ENCODE assay signal across 19 cellular contexts in the genomic region with DNA sequence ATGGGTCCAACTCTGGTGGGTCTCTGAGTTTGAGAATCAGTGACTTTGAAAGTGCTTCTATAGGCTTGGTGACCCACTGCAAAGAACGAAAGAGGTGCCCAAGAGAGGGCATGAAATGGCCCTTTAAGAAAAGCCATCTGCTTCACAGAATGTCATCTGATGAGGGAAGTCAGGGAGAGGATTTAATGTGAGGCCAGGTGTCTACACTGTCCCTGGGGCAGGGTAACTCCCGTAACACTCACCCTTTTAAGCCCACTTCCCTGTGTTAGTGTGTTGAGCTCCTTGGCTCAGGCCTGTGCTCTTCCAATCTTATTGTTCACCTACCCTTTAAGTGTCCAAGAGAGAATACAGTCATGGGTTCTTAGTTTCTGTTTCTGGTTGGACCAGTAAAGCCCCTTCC. TPM values are rescaled to one million over a fixed set of nuclear protein-coding genes. Genes with fewer than 3 reads are reported as not detected.
A peak's percentile ranks its signal among the peaks of the same experiment; 100 is the strongest.
DNase-seq lines count a peak whose midpoint lies in the region; ATAC-seq and TF ChIP-seq lines count a peak whose summit lies in the region.
"Had no signal": no experiment of that assay in that cellular context is flagged by ENCODE, and none has a peak within 500 bp of the region (broad histone marks: within the 10 kb centered on the region; RNA-seq: fewer than 3 reads in every experiment).

No MANE protein-coding gene starts in this region.

- no peak for TF ChIP-seq CTCF in colonic mucosa (IDR thresholded peaks at IDR 0.05)
- no peak for TF ChIP-seq CTCF in mucosa of descending colon (IDR thresholded peaks at IDR 0.05)
- TF ChIP-seq CTCF in OCI-LY7 (conservative IDR thresholded peaks at IDR 0.05; ENCODE audit: low read length): no peak

- H3K9me2 ChIP-seq in OCI-LY7 (ENCODE audit: insufficient read depth, low read length): no peaks in the 10 kb centered on the region

- POLR2A ChIA-PET in OCI-LY7 (lab: Charles Lee): interaction anchor here (0.7 to 1.3 kb wide), 2 partner anchors 9 to 80 kb away, joined by 3 read pairs; no protein-coding TSS in a partner anchor

- peak; percentile 14 for DNase-seq in activated CD8-positive, alpha-beta memory T cell treated with anti-CD3 and anti-CD28 coated beads, Interleukin-2, amount 10 ng/mL, durations not matched to agents 7 days and 5 days
- DNase-seq in activated CD8-positive, alpha-beta memory T cell treated with anti-CD3 and anti-CD28 coated beads for 24 hours: no peak
- DNase-seq in colonic mucosa (no peak), mucosa of descending colon (no peak), NCI-H345 (lab: John Stamatoyannopoulos, UW) (no peak), OCI-LY7 (ENCODE audit: low spot score) (no peak), NCI-H2029 (lab: John Stamatoyannopoulos, UW) (no peak)
- DNase-seq: CD4-positive, CD25-positive, alpha-beta regulatory T cell; DMS79 treated with DMSO at 0.1 percent for 48 hours; NCI-H1417 treated with DMSO at 0.1 percent for 48 hours; NCI-H2081 treated with DMSO at 0.1 percent for 48 hours; NCI-H226; NCI-H526 treated with DMSO at 0.1 percent for 48 hours; PC-3; SJCRH30 had no signal

- no peaks in the 10 kb centered on the region for H4K20me1 ChIP-seq in OCI-LY7 (ENCODE audit: insufficient read depth, low read length)

- H3K36me3 ChIP-seq in colonic mucosa: no peaks in the 10 kb centered on the region
- no peaks in the 10 kb centered on the region for H3K36me3 ChIP-seq in mucosa of descending colon (ENCODE audit: low read depth)
- H3K36me3 ChIP-seq in OCI-LY7 (ENCODE audit: insufficient read depth, low read length): no peaks in the 10 kb centered on the region
- H3K36me3 ChIP-seq: HAP-1, SJCRH30 had no signal

- H3K9me3 Mint-ChIP-seq in activated CD8-positive, alpha-beta memory T cell treated with anti-CD3 and anti-CD28 coated beads, Interleukin-2, amount 10 ng/mL, durations not matched to agents 7 days and 5 days (ENCODE audit: low read depth): no peaks in the 10 kb centered on the region

- CTCF ChIA-PET in activated CD8-positive, alpha-beta memory T cell treated with anti-CD3 and anti-CD28 coated beads, Interleukin-2, amount 10 ng/mL, durations not matched to agents 7 days and 5 days (lab: Charles Lee): interaction anchor here (1.2 to 1.3 kb wide), 3 partner anchors 23 to 277 kb away, joined by 3 read pairs; no protein-coding TSS in a partner anchor
- CTCF ChIA-PET in OCI-LY7 (lab: Charles Lee; ENCODE audit: unreplicated experiment): interaction anchor here (0.6 kb wide), 1 partner anchor 104 kb away, joined by 3 read pairs; no protein-coding TSS in a partner anchor

- H3K79me2 ChIP-seq in OCI-LY7 (ENCODE audit: insufficient read depth, low read depth, low read length): no peaks in the 10 kb centered on the region

- BruUV-seq in OCI-LY7 (replicated peaks; lab: Mats Ljungman, UMichigan): no TSS peak

- H3K27me3 Mint-ChIP-seq in activated CD8-positive, alpha-beta memory T cell treated with anti-CD3 and anti-CD28 coated beads, Interleukin-2, amount 10 ng/mL, durations not matched to agents 7 days and 5 days: no peaks in the 10 kb centered on the region
- H3K27me3 Mint-ChIP-seq: B cell had no signal

- H2AFZ ChIP-seq in OCI-LY7 (ENCODE audit: low read length): no peak overlapping the region

- H3K4me2 ChIP-seq in OCI-LY7 (ENCODE audit: low read length): no peak overlapping the region

- no peak overlapping the region for H3K4me3 ChIP-seq in colonic mucosa
- no peak overlapping the region for H3K4me3 ChIP-seq in mucosa of descending colon
- no peak overlapping the region for H3K4me3 ChIP-seq in OCI-LY7 (ENCODE audit: low read depth, low read length, poor library complexity, severe bottlenecking)
- H3K4me3 ChIP-seq: HAP-1, SJCRH30 had no signal

- H3K4me1 Mint-ChIP-seq in activated CD8-positive, alpha-beta memory T cell treated with anti-CD3 and anti-CD28 coated beads, Interleukin-2, amount 10 ng/mL, durations not matched to agents 7 days and 5 days: peaks cover 16% of the 10 kb centered on the region

- peak overlapping the region in 1 of 2 donors; percentile 58 for H3K9ac ChIP-seq in colonic mucosa (ENCODE audit: low read depth in 2 of 2, low read length in 2 of 2)

- H3K4me1 ChIP-seq in colonic mucosa (no peaks in the 10 kb centered on the region), mucosa of descending colon (ENCODE audit: low read depth) (peaks cover 18% of the 10 kb centered on the region), OCI-LY7 (ENCODE audit: insufficient read depth, low read length, poor library complexity, severe bottlenecking) (peaks cover 8% of the 10 kb centered on the region)
- H3K4me1 ChIP-seq: SJCRH30 had no signal

- no peak overlapping the region for H3K27ac Mint-ChIP-seq in activated CD8-positive, alpha-beta memory T cell treated with anti-CD3 and anti-CD28 coated beads, Interleukin-2, amount 10 ng/mL, durations not matched to agents 7 days and 5 days
- H3K27ac Mint-ChIP-seq: B cell had no signal

- ATAC-seq in activated CD8-positive, alpha-beta memory T cell treated with anti-CD3 and anti-CD28 coated beads, Interleukin-2, amount 10 ng/mL, durations not matched to agents 7 days and 5 days: no peak
- ATAC-seq in mucosa of descending colon: peak; percentile 46
- ATAC-seq: PC-3 had no signal

- H3K27ac ChIP-seq in colonic mucosa: peak overlapping the region; percentile 58
- no peak overlapping the region for H3K27ac ChIP-seq in OCI-LY7 (ENCODE audit: low read depth, low read length, poor library complexity, severe bottlenecking)
- H3K27ac ChIP-seq: SJCRH30 had no signal

- no peaks in the 10 kb centered on the region for H3K27me3 ChIP-seq in colonic mucosa
- H3K27me3 ChIP-seq: SJCRH30 had no signal

- H3K36me3 Mint-ChIP-seq in activated CD8-positive, alpha-beta memory T cell treated with anti-CD3 and anti-CD28 coated beads, Interleukin-2, amount 10 ng/mL, durations not matched to agents 7 days and 5 days: peaks cover 2% of the 10 kb centered on the region
- H3K36me3 Mint-ChIP-seq: CD4-positive, CD25-positive, alpha-beta regulatory T cell had no signal

- intact Hi-C loops in colonic mucosa (cut with DNase I) (no loop called here), mucosa of descending colon (cut with DNase I, micrococcal nuclease) (no loop called here), OCI-LY7 (cut with micrococcal nuclease; ENCODE audit: unreplicated experiment) (no loop called here)

- no peak overlapping the region for H3K4me3 Mint-ChIP-seq in activated CD8-positive, alpha-beta memory T cell treated with anti-CD3 and anti-CD28 coated beads, Interleukin-2, amount 10 ng/mL, durations not matched to agents 7 days and 5 days
- H3K4me3 Mint-ChIP-seq: B cell; CD4-positive, CD25-positive, alpha-beta regulatory T cell had no signal

- H3K9me3 ChIP-seq in colonic mucosa: no peaks in the 10 kb centered on the region
- no peaks in the 10 kb centered on the region for H3K9me3 ChIP-seq in mucosa of descending colon
- no peaks in the 10 kb centered on the region for H3K9me3 ChIP-seq in OCI-LY7 (ENCODE audit: low read length)
- H3K9me3 ChIP-seq: HAP-1, SJCRH30 had no signal

RNA-seq across cellular contexts. Expression of gene SRSF5, which starts 16.4 kb away (rescaled TPM):
- 100 to 1,000 TPM; 335 to 407 TPM for total RNA-seq in activated CD8-positive, alpha-beta memory T cell treated with anti-CD3 and anti-CD28 coated beads, Interleukin-2, amount 10 ng/mL, durations not matched to agents 7 days and 5 days
- total RNA-seq in colonic mucosa (100 to 1,000 TPM; 198 to 206 TPM), mucosa of descending colon (100 to 1,000 TPM; 324 to 383 (median 352) TPM), OCI-LY7 (2022) (474 and 484 TPM in 2 replicates)
- total RNA-seq in OCI-LY7 (2014; rRNA removed; shearing (Covaris generic)): 341 and 456 TPM in 2 replicates

RNA-seq across cellular contexts. Expression of gene SLC10A1, which starts 46.5 kb away (rescaled TPM):
- total RNA-seq in activated CD8-positive, alpha-beta memory T cell treated with anti-CD3 and anti-CD28 coated beads, Interleukin-2, amount 10 ng/mL, durations not matched to agents 7 days and 5 days: not detected
- total RNA-seq in colonic mucosa (not detected), mucosa of descending colon (not detected), OCI-LY7 (2022) (not detected in 2 replicates)
- total RNA-seq in OCI-LY7 (2014; rRNA removed; shearing (Covaris generic)): not detected in 2 replicates
- total RNA-seq: B cell; CD4-positive, CD25-positive, alpha-beta regulatory T cell; G401; HT1080; PC-3; SJCRH30 had no signal
